Comparison of ENCODE assay signal across 9 cellular contexts in genomic region chr7:55367283-55367840, GRCh38. TPM values are rescaled to one million over a fixed set of nuclear protein-coding genes. Genes with fewer than 3 reads are reported as not detected.
DNase-seq lines count a peak whose midpoint lies in the region; ATAC-seq, FAIRE-seq and TF ChIP-seq lines count a peak whose summit lies in the region.
"Had no signal": no experiment of that assay in that cellular context is flagged by ENCODE, and none has a peak within 500 bp of the region (broad histone marks: within the 10 kb centered on the region; RNA-seq: fewer than 3 reads in every experiment).

No MANE protein-coding gene starts in this region.

- peak overlapping the region; percentile 96 for H3K4me3 Mint-ChIP-seq in activated CD4-positive, alpha-beta T cell treated with anti-CD3 and anti-CD28 coated beads, Interleukin-2, amount 10 ng/mL, durations not matched to agents 24 days and 14 days

- H3K9me3 Mint-ChIP-seq in activated CD4-positive, alpha-beta T cell treated with anti-CD3 and anti-CD28 coated beads, Interleukin-2, amount 10 ng/mL, durations not matched to agents 24 days and 14 days = no peaks in the 10 kb centered on the region
- no peaks in the 10 kb centered on the region for H3K9me3 Mint-ChIP-seq in activated naive CD4-positive, alpha-beta T cell treated with anti-CD3 and anti-CD28 coated beads, Interleukin-2, amount 50 U/mL, for 72 hours

- H3K27me3 Mint-ChIP-seq in activated CD4-positive, alpha-beta T cell treated with anti-CD3 and anti-CD28 coated beads, Interleukin-2, amount 10 ng/mL, durations not matched to agents 24 days and 14 days = no peaks in the 10 kb centered on the region

- no peaks in the 10 kb centered on the region for H3K27me3 ChIP-seq in subcutaneous abdominal adipose tissue (ENCODE audit: control insufficient read depth in 5 of 5, insufficient read depth in 4 of 5, low read length in 5 of 5)

- FAIRE-seq in kidney (lab: Jason Lieb, UNC) = no peak
- FAIRE-seq: colon had no signal

- H3K9me3 ChIP-seq in kidney (ENCODE audit: control insufficient read depth in 1 of 2, low read length in 2 of 2) = no peaks in the 10 kb centered on the region
- no peaks in the 10 kb centered on the region for H3K9me3 ChIP-seq in subcutaneous abdominal adipose tissue (ENCODE audit: control insufficient read depth in 5 of 5, low read length in 5 of 5)

- DNase-seq in activated CD4-positive, alpha-beta T cell treated with anti-CD3 and anti-CD28 coated beads, Interleukin-2, amount 10 ng/mL, durations not matched to agents 24 days and 14 days = no peak
- no peak for DNase-seq in activated CD4-positive, alpha-beta T cell treated with anti-CD3 and anti-CD28 coated beads, Interleukin-2, amount 50 U/mL, for 48 hours
- no peak for DNase-seq in activated naive CD4-positive, alpha-beta T cell treated with anti-CD3 and anti-CD28 coated beads, Interleukin-2, amount 50 U/mL, for 72 hours (ENCODE audit: low spot score in 2 of 2)
- DNase-seq in kidney = no peak
- no peak for DNase-seq in central memory CD4-positive, alpha-beta T cell
- no peak for DNase-seq in stimulated activated CD8-positive, alpha-beta memory T cell treated with anti-CD3 and anti-CD28 coated beads, Interleukin-4, amount 100 ng/mL, for 48 hours

- no peak for TF ChIP-seq CTCF in kidney (IDR thresholded peaks at IDR 0.05; ENCODE audit: borderline replicate concordance, extremely low read depth, insufficient read depth)

- peak overlapping the region in 1 of 2 donors; percentile 90 for H3K9ac ChIP-seq in kidney (ENCODE audit: low read length in 2 of 2)
- peak overlapping the region in 2 of 5 donors; percentile 97 to 99 for H3K9ac ChIP-seq in subcutaneous abdominal adipose tissue (ENCODE audit: low read length in 5 of 5)

- H3K4me3 ChIP-seq in kidney (ENCODE audit: low read length in 2 of 2) (peak overlapping the region; percentile 89 to 96), subcutaneous abdominal adipose tissue (ENCODE audit: low read depth in 1 of 5, low read length in 5 of 5) (peak overlapping the region in 4 of 5 donors; percentile 93 to 100 (median 98))

- H3K4me1 ChIP-seq in kidney (ENCODE audit: control insufficient read depth in 1 of 2, insufficient read depth in 1 of 2, low read depth in 1 of 2, low read length in 2 of 2) (peaks cover 10 to 20% of the 10 kb centered on the region in 2 donors), subcutaneous abdominal adipose tissue (ENCODE audit: control insufficient read depth in 5 of 5, insufficient read depth in 5 of 5, low read length in 5 of 5) (peaks cover 7 to 23% (median 21%) of the 10 kb centered on the region in 5 donors)

- H3K27ac ChIP-seq in kidney (ENCODE audit: low read depth in 2 of 2, low read length in 2 of 2) (peak overlapping the region in 1 of 2 donors; percentile 95), subcutaneous abdominal adipose tissue (ENCODE audit: low read depth, low read length) (no peak overlapping the region)

- peaks cover 32% of the 10 kb centered on the region for H3K4me1 Mint-ChIP-seq in activated CD4-positive, alpha-beta T cell treated with anti-CD3 and anti-CD28 coated beads, Interleukin-2, amount 10 ng/mL, durations not matched to agents 24 days and 14 days

- peaks cover 17% of the 10 kb centered on the region for H3K36me3 Mint-ChIP-seq in activated CD4-positive, alpha-beta T cell treated with anti-CD3 and anti-CD28 coated beads, Interleukin-2, amount 10 ng/mL, durations not matched to agents 24 days and 14 days (ENCODE audit: low read depth)
- H3K36me3 Mint-ChIP-seq in activated naive CD4-positive, alpha-beta T cell treated with anti-CD3 and anti-CD28 coated beads, Interleukin-2, amount 50 U/mL, for 72 hours = peaks cover 7 to 9% of the 10 kb centered on the region in 2 donors

- ATAC-seq in activated naive CD4-positive, alpha-beta T cell treated with anti-CD3 and anti-CD28 coated beads, Interleukin-2, amount 50 U/mL, for 72 hours = no peak
- no peak for ATAC-seq in GM19455 (IDR thresholded peaks at IDR 0.05; ENCODE audit: unreplicated experiment)

- intact Hi-C loops in activated CD4-positive, alpha-beta T cell treated with anti-CD3 and anti-CD28 coated beads, Interleukin-2, amount 10 ng/mL, durations not matched to agents 24 days and 14 days (cut with micrococcal nuclease) = loop anchor here (2.0 kb wide), 2 partner anchors 583 to 683 kb away; partner anchors contain the start of genes CCT6A, MRPS17 and PSPH
- intact Hi-C loops in kidney (cut with DNase I) = no loop called here

- H3K27ac Mint-ChIP-seq in activated CD4-positive, alpha-beta T cell treated with anti-CD3 and anti-CD28 coated beads, Interleukin-2, amount 10 ng/mL, durations not matched to agents 24 days and 14 days = peak overlapping the region; percentile 96
- H3K27ac Mint-ChIP-seq in activated naive CD4-positive, alpha-beta T cell treated with anti-CD3 and anti-CD28 coated beads, Interleukin-2, amount 50 U/mL, for 72 hours = peak overlapping the region; percentile 81 to 96

- H3K36me3 ChIP-seq in kidney (ENCODE audit: control insufficient read depth in 1 of 2, insufficient read depth in 2 of 2, low read length in 2 of 2) = no peaks in the 10 kb centered on the region
- H3K36me3 ChIP-seq in subcutaneous abdominal adipose tissue (ENCODE audit: control insufficient read depth in 5 of 5, insufficient read depth in 5 of 5, low read length in 5 of 5) = no peaks in the 10 kb centered on the region

RNA-seq across cellular contexts. Expression of gene LANCL2, which starts 2.2 kb away (rescaled TPM):
- 10.9 and 12.2 TPM in 2 replicates for total RNA-seq in activated CD4-positive, alpha-beta T cell treated with anti-CD3 and anti-CD28 coated beads, Interleukin-2, amount 10 ng/mL, durations not matched to agents 24 days and 14 days
- 10 to 100 TPM in 1 of 2 donors, 1 to 10 TPM in 1; 5.4 to 11.7 TPM for total RNA-seq in activated naive CD4-positive, alpha-beta T cell treated with anti-CD3 and anti-CD28 coated beads, Interleukin-2, amount 50 U/mL, for 72 hours
- total RNA-seq in kidney = 18.3 TPM
- 9.9 TPM for polyA plus RNA-seq in kidney (ENCODE audit: insufficient read depth, low read depth, low replicate concordance)
